ENCODE assay signal across 24 cellular contexts in the genomic region with DNA sequence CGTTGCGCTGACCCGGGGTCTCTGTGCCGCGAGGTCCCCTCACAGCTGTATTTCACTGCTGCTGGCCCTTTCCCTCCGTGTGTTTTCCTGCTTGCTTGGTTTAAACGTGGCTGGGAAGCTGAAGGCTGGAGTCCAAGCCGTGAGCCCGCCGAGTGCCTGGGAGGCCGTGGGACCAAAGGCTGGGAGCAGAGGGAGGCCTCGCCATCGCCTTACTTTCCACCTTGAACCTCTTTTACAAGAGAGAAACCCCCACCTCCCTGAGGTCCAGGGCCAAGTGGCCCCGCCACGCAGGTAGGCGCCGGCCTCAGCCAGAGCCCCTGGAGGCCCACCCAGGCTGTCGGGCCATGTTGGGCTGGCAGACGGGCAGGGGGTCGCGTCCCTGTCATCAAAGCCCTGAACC.
A peak's percentile ranks its signal among the peaks of the same experiment; 100 is the strongest.
DNase-seq lines count a peak whose midpoint lies in the region; ATAC-seq and TF ChIP-seq lines count a peak whose summit lies in the region.
"Had no signal": no experiment of that assay in that cellular context is flagged by ENCODE, and none has a peak within 500 bp of the region (broad histone marks: within the 10 kb centered on the region; RNA-seq: fewer than 3 reads in every experiment).

No MANE protein-coding gene starts in this region.

- H3K4me3 Mint-ChIP-seq in natural killer cell treated with Interleukin-12 subunit alpha and Interleukin-12 subunit beta and Interleukin-15 and Interleukin-18, amount 100 ng/mL, for 72 hours, result no peak overlapping the region
- no peak overlapping the region for H3K4me3 Mint-ChIP-seq in natural killer cell
- H3K4me3 Mint-ChIP-seq in endodermal cell, result no peak overlapping the region
- H3K4me3 Mint-ChIP-seq: activated CD8-positive, alpha-beta T cell treated with anti-CD3 and anti-CD28 coated beads for 36 hours; brain; T-helper 1 cell treated with Interleukin-12 subunit alpha and Interleukin-12 subunit beta and Interleukin-4 antibody, amounts not matched to agents 30 μg/mL and 1 μg/mL, for 36 hours had no signal

- ATAC-seq in natural killer cell treated with Interleukin-12 subunit alpha and Interleukin-12 subunit beta and Interleukin-15 and Interleukin-18, amount 100 ng/mL, for 72 hours, result no peak
- ATAC-seq in natural killer cell, result no peak
- no peak for ATAC-seq in HG03039 (IDR thresholded peaks at IDR 0.05; ENCODE audit: unreplicated experiment)
- ATAC-seq: activated CD8-positive, alpha-beta T cell treated with anti-CD3 and anti-CD28 coated beads for 36 hours; SK-N-SH treated with all-trans-retinoic acid at 6 μM for 48 hours had no signal

- H3K9me3 ChIP-seq in endodermal cell (ENCODE audit: control insufficient read depth, low read length), result no peaks in the 10 kb centered on the region
- H3K9me3 ChIP-seq: BLaER1 treated with 17β-estradiol and CSF1 and Interleukin-3, amounts not matched to agents 10 nM and 100 nM; Caco-2; pancreas; stomach; thyroid gland had no signal

- intact Hi-C loops in natural killer cell (cut with micrococcal nuclease) (no loop called here), posterior vena cava (cut with DNase I) (no loop called here)

- H3K27me3 Mint-ChIP-seq in natural killer cell treated with Interleukin-12 subunit alpha and Interleukin-12 subunit beta and Interleukin-15 and Interleukin-18, amount 100 ng/mL, for 72 hours, result no peaks in the 10 kb centered on the region
- H3K27me3 Mint-ChIP-seq in natural killer cell (ENCODE audit: low read depth in 2 of 2) (no peaks in the 10 kb centered on the region), endodermal cell (ENCODE audit: insufficient read depth) (no peaks in the 10 kb centered on the region)
- H3K27me3 Mint-ChIP-seq: activated CD8-positive, alpha-beta T cell treated with anti-CD3 and anti-CD28 coated beads for 36 hours; brain had no signal

- no peak overlapping the region for H3K27ac ChIP-seq in endodermal cell (ENCODE audit: low read depth, low read length)
- H3K27ac ChIP-seq: BLaER1 treated with 17β-estradiol and CSF1 and Interleukin-3, amounts not matched to agents 10 nM and 100 nM; pancreas; stomach; thyroid gland had no signal

- H3K9me3 Mint-ChIP-seq in natural killer cell treated with Interleukin-12 subunit alpha and Interleukin-12 subunit beta and Interleukin-15 and Interleukin-18, amount 100 ng/mL, for 72 hours, result no peaks in the 10 kb centered on the region
- no peaks in the 10 kb centered on the region for H3K9me3 Mint-ChIP-seq in natural killer cell
- H3K9me3 Mint-ChIP-seq in endodermal cell, result peaks cover 8% of the 10 kb centered on the region
- H3K9me3 Mint-ChIP-seq: T-helper 1 cell treated with Interleukin-12 subunit alpha and Interleukin-12 subunit beta and Interleukin-4 antibody, amounts not matched to agents 30 μg/mL and 1 μg/mL, for 36 hours had no signal

- H3K9ac ChIP-seq in endodermal cell (ENCODE audit: extremely low read depth, low read length, poor library complexity, severe bottlenecking), result no peak overlapping the region
- H3K9ac ChIP-seq: BLaER1 treated with 17β-estradiol and CSF1 and Interleukin-3, amounts not matched to agents 10 nM and 100 nM had no signal

- H3K36me3 ChIP-seq in endodermal cell (ENCODE audit: control insufficient read depth, insufficient read depth, low read length), result no peaks in the 10 kb centered on the region
- H3K36me3 ChIP-seq: thyroid gland had no signal

- TF ChIP-seq CTCF in natural killer cell (IDR thresholded peaks at IDR 0.05) (no peak), endodermal cell (conservative IDR thresholded peaks at IDR 0.05) (no peak)

- WGBS in endodermal cell (ENCODE audit: insufficient coverage in 1 of 2, insufficient read length in 1 of 2), 2 experiments, result 95 to 100% methylated on average over 5 to 21 of the region's 21 CpGs

- H3K27me3 ChIP-seq in endodermal cell (ENCODE audit: control insufficient read depth, insufficient read depth, low read length, poor library complexity, severe bottlenecking), result no peaks in the 10 kb centered on the region
- H3K27me3 ChIP-seq: BLaER1 treated with 17β-estradiol and CSF1 and Interleukin-3, amounts not matched to agents 10 nM and 100 nM; pancreas; stomach; thyroid gland had no signal

- peaks cover 0 to 3% of the 10 kb centered on the region in 2 donors for H3K4me1 Mint-ChIP-seq in natural killer cell treated with Interleukin-12 subunit alpha and Interleukin-12 subunit beta and Interleukin-15 and Interleukin-18, amount 100 ng/mL, for 72 hours (ENCODE audit: low read depth in 2 of 2)
- H3K4me1 Mint-ChIP-seq in natural killer cell, result no peaks in the 10 kb centered on the region
- no peaks in the 10 kb centered on the region for H3K4me1 Mint-ChIP-seq in endodermal cell
- H3K4me1 Mint-ChIP-seq: brain had no signal

- no peaks in the 10 kb centered on the region for H3K4me1 ChIP-seq in endodermal cell (ENCODE audit: control insufficient read depth, insufficient read depth, low read length)
- H3K4me1 ChIP-seq: pancreas, stomach, thyroid gland had no signal

- no peaks in the 10 kb centered on the region for H3K36me3 Mint-ChIP-seq in natural killer cell treated with Interleukin-12 subunit alpha and Interleukin-12 subunit beta and Interleukin-15 and Interleukin-18, amount 100 ng/mL, for 72 hours
- H3K36me3 Mint-ChIP-seq in natural killer cell (no peaks in the 10 kb centered on the region), endodermal cell (ENCODE audit: low read depth) (peaks cover 16% of the 10 kb centered on the region)

- H3K4me3 ChIP-seq in endodermal cell (ENCODE audit: low read length), result no peak overlapping the region
- H3K4me3 ChIP-seq: BLaER1 treated with 17β-estradiol and CSF1 and Interleukin-3, amounts not matched to agents 10 nM and 100 nM; pancreas; stomach; thyroid gland had no signal

- no peak overlapping the region for H3K27ac Mint-ChIP-seq in natural killer cell treated with Interleukin-12 subunit alpha and Interleukin-12 subunit beta and Interleukin-15 and Interleukin-18, amount 100 ng/mL, for 72 hours
- H3K27ac Mint-ChIP-seq in natural killer cell (no peak overlapping the region), endodermal cell (peak overlapping the region; percentile 70)
- H3K27ac Mint-ChIP-seq: activated CD8-positive, alpha-beta T cell treated with anti-CD3 and anti-CD28 coated beads for 36 hours; brain; T-helper 1 cell treated with Interleukin-12 subunit alpha and Interleukin-12 subunit beta and Interleukin-4 antibody, amounts not matched to agents 30 μg/mL and 1 μg/mL, for 36 hours had no signal

- peak; percentile 41 for DNase-seq in natural killer cell treated with Interleukin-12 subunit alpha and Interleukin-12 subunit beta and Interleukin-15 and Interleukin-18, amount 100 ng/mL, for 72 hours (ENCODE audit: low spot score)
- DNase-seq in natural killer cell, result no peak
- DNase-seq in endodermal cell, result peak; percentile 24
- DNase-seq in posterior vena cava (ENCODE audit: low spot score), result peak; percentile 72
- no peak for DNase-seq in NCI-H1930 (lab: John Stamatoyannopoulos, UW)
- DNase-seq in NCI-H1092 treated with DMSO at 0.1 percent for 48 hours (lab: John Stamatoyannopoulos, UW), result no peak
- DNase-seq: activated CD8-positive, alpha-beta T cell treated with anti-CD3 and anti-CD28 coated beads for 36 hours; cerebellar nuclear complex; MV-4-11; NCI-H1436 treated with DMSO at 0.1 percent for 48 hours; NCI-H226; NCI-H69; retina; stimulated activated CD4-positive, alpha-beta T cell treated with anti-CD3 and anti-CD28 coated beads, Interleukin-12 subunit alpha, Interleukin-12 subunit beta, amount 100 ng/mL, for 4 hours; stimulated activated CD4-positive, alpha-beta T cell treated with anti-CD3 and anti-CD28 coated beads, Interleukin-2, amount 100 ng/mL, for 48 hours; stomach had no signal

Comparison
In these comparisons a context has a peak if more than half of its experiments do, and no peak if none do; other contexts are left out.
1. DNase-seq: peak in natural killer cell treated with Interleukin-12 subunit alpha and Interleukin-12 subunit beta and Interleukin-15 and Interleukin-18, amount 100 ng/mL, for 72 hours (single experiment), endodermal cell (single experiment) and posterior vena cava (single experiment); none in natural killer cell (single experiment), NCI-H1930 (0 of 2) and NCI-H1092 treated with DMSO at 0.1 percent for 48 hours (single experiment).